14 cellular contexts compared by ENCODE assay signal in the genomic region with DNA sequence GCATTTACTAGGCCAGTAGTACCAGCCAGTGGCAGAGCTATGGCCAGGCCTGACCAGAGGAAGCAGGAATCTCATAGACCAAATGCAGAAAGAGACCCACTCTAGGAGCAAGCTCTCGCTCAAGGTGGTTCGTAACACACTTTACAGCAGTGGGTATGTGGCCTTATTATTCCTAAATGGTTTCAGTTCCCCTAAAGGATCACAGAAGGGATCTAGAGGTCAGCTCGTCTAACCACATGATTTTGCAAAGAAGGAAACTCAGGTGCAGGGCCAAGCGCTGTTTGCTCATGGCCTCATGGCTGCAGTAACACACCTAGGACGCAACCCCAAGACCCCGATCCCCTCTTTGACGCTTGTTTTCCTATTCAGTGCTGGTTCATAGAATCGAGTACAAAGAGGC.
A peak's percentile ranks its signal among the peaks of the same experiment; 100 is the strongest.
DNase-seq lines count a peak whose midpoint lies in the region; ATAC-seq and TF ChIP-seq lines count a peak whose summit lies in the region.
"Had no signal": no experiment of that assay in that cellular context is flagged by ENCODE, and none has a peak within 500 bp of the region (broad histone marks: within the 10 kb centered on the region; RNA-seq: fewer than 3 reads in every experiment).

No MANE protein-coding gene starts in this region.

- TF ChIP-seq POLR2A in esophagus muscularis mucosa (IDR thresholded peaks at IDR 0.05; ENCODE audit: low read depth), result no peak

- peaks cover 20% of the 10 kb centered on the region for H3K36me3 Mint-ChIP-seq in activated naive CD8-positive, alpha-beta T cell
- peaks cover 39% of the 10 kb centered on the region for H3K36me3 Mint-ChIP-seq in activated naive CD8-positive, alpha-beta T cell treated with anti-CD3 and anti-CD28 coated beads, Interleukin-2, amount 50 U/mL, for 24 hours (ENCODE audit: low read depth)
- peaks cover 21% of the 10 kb centered on the region for H3K36me3 Mint-ChIP-seq in activated naive CD8-positive, alpha-beta T cell treated with anti-CD3 and anti-CD28 coated beads for 36 hours
- peaks cover 74 to 82% of the 10 kb centered on the region in 2 donors for H3K36me3 Mint-ChIP-seq in stimulated activated naive B cell treated with anti-CD40 and anti-IgM and Interleukin-4, amounts not matched to agents 10 μg/mL and 1 μg/mL and 100 μg/mL, for 72 hours
- H3K36me3 Mint-ChIP-seq in GM23338 (ENCODE audit: low read depth), result peaks cover 12% of the 10 kb centered on the region

- intact Hi-C loops in esophagus muscularis mucosa (cut with DNase I), result no loop called here

- H3K27me3 ChIP-seq in GM23338 (ENCODE audit: insufficient read depth) (no peaks in the 10 kb centered on the region), esophagus muscularis mucosa (no peaks in the 10 kb centered on the region)
- H3K27me3 ChIP-seq: brain microvascular endothelial cell had no signal

- no peaks in the 10 kb centered on the region for H4K20me1 ChIP-seq in GM23338 (replicated peaks; ENCODE audit: insufficient read depth)

- no peak for ATAC-seq in activated naive CD8-positive, alpha-beta T cell treated with anti-CD3 and anti-CD28 coated beads, Interleukin-2, amount 50 U/mL, for 24 hours
- ATAC-seq in stimulated activated naive B cell treated with anti-CD40 and anti-IgM and Interleukin-4, amounts not matched to agents 10 μg/mL and 1 μg/mL and 100 μg/mL, for 72 hours (replicated peaks), result peak; percentile 80 to 87
- ATAC-seq in GM23338, result no peak
- ATAC-seq: A549 had no signal

- H3K4me1 ChIP-seq in GM23338 (ENCODE audit: insufficient read depth) (no peaks in the 10 kb centered on the region), esophagus muscularis mucosa (no peaks in the 10 kb centered on the region)
- H3K4me1 ChIP-seq: A549, Caco-2 had no signal

- no peaks in the 10 kb centered on the region for H3K79me2 ChIP-seq in GM23338 (replicated peaks; ENCODE audit: insufficient read depth)

- no peak overlapping the region for H3K4me3 Mint-ChIP-seq in activated naive CD8-positive, alpha-beta T cell
- no peak overlapping the region for H3K4me3 Mint-ChIP-seq in activated naive CD8-positive, alpha-beta T cell treated with anti-CD3 and anti-CD28 coated beads, Interleukin-2, amount 50 U/mL, for 24 hours
- H3K4me3 Mint-ChIP-seq in activated naive CD8-positive, alpha-beta T cell treated with anti-CD3 and anti-CD28 coated beads for 36 hours, result no peak overlapping the region
- H3K4me3 Mint-ChIP-seq in stimulated activated naive B cell treated with anti-CD40 and anti-IgM and Interleukin-4, amounts not matched to agents 10 μg/mL and 1 μg/mL and 100 μg/mL, for 72 hours, result peak overlapping the region in 1 of 2 donors; percentile 29
- H3K4me3 Mint-ChIP-seq in GM23338, result no peak overlapping the region

- no peak for DNase-seq in activated naive CD8-positive, alpha-beta T cell treated with anti-CD3 and anti-CD28 coated beads, Interleukin-2, amount 50 U/mL, for 24 hours
- DNase-seq in MV-4-11 (lab: John Stamatoyannopoulos, UW), result peak; percentile 85
- no peak for DNase-seq in activated naive CD8-positive, alpha-beta T cell treated with anti-CD3 and anti-CD28 coated beads for 36 hours
- no peak for DNase-seq in stimulated activated naive B cell treated with anti-CD40 and anti-IgM and Interleukin-4, amounts not matched to agents 10 μg/mL and 1 μg/mL and 100 μg/mL, for 72 hours
- no peak for DNase-seq in activated CD4-positive, CD25-positive, alpha-beta regulatory T cell treated with anti-CD3 and anti-CD28 coated beads, Interleukin-2, amount 50 U/mL, for 72 hours
- DNase-seq in GM23338 (ENCODE audit: low spot score), result no peak
- no peak for DNase-seq in esophagus muscularis mucosa (ENCODE audit: extremely low spot score)
- DNase-seq: activated gamma-delta T cell treated with Interleukin-2 at 50 U/mL for 16 hours, brain microvascular endothelial cell, Caco-2, NCI-H510A treated with DMSO at 0.1 percent for 48 hours had no signal

- no peaks in the 10 kb centered on the region for H3F3A ChIP-seq in GM23338 (replicated peaks; ENCODE audit: low read depth)

- H2AFZ ChIP-seq in GM23338, result no peak overlapping the region

- 84% methylated on average over 8 of the region's 8 CpGs for WGBS in esophagus muscularis mucosa

- H3K27ac ChIP-seq in GM23338 (ENCODE audit: low read depth) (no peak overlapping the region), esophagus muscularis mucosa (replicated peaks in 1 of 4) (no peak overlapping the region)
- H3K27ac ChIP-seq: A549, brain microvascular endothelial cell, skin epidermis had no signal

- H3K4me3 ChIP-seq in GM23338, result no peak overlapping the region
- no peak overlapping the region for H3K4me3 ChIP-seq in esophagus muscularis mucosa
- H3K4me3 ChIP-seq: A549, skin epidermis had no signal

- H3K36me3 ChIP-seq in GM23338 (ENCODE audit: insufficient read depth) (no peaks in the 10 kb centered on the region; the same call in 1 of the 2 replicates), esophagus muscularis mucosa (peaks cover 0 to 66% (median 23%) of the 10 kb centered on the region in 4 donors)
- H3K36me3 ChIP-seq: brain microvascular endothelial cell had no signal

- H3K9me3 Mint-ChIP-seq in activated naive CD8-positive, alpha-beta T cell (ENCODE audit: low read depth), result no peaks in the 10 kb centered on the region
- H3K9me3 Mint-ChIP-seq in activated naive CD8-positive, alpha-beta T cell treated with anti-CD3 and anti-CD28 coated beads, Interleukin-2, amount 50 U/mL, for 24 hours, result no peaks in the 10 kb centered on the region
- H3K9me3 Mint-ChIP-seq in activated naive CD8-positive, alpha-beta T cell treated with anti-CD3 and anti-CD28 coated beads for 36 hours, result no peaks in the 10 kb centered on the region
- no peaks in the 10 kb centered on the region for H3K9me3 Mint-ChIP-seq in stimulated activated naive B cell treated with anti-CD40 and anti-IgM and Interleukin-4, amounts not matched to agents 10 μg/mL and 1 μg/mL and 100 μg/mL, for 72 hours
- H3K9me3 Mint-ChIP-seq in GM23338, result peaks cover 3% of the 10 kb centered on the region

- no peaks in the 10 kb centered on the region for H3K9me3 ChIP-seq in esophagus muscularis mucosa
- H3K9me3 ChIP-seq: A549, Caco-2 had no signal

- no peaks in the 10 kb centered on the region for H3K27me3 Mint-ChIP-seq in activated naive CD8-positive, alpha-beta T cell
- no peaks in the 10 kb centered on the region for H3K27me3 Mint-ChIP-seq in activated naive CD8-positive, alpha-beta T cell treated with anti-CD3 and anti-CD28 coated beads, Interleukin-2, amount 50 U/mL, for 24 hours
- H3K27me3 Mint-ChIP-seq in activated naive CD8-positive, alpha-beta T cell treated with anti-CD3 and anti-CD28 coated beads for 36 hours, result no peaks in the 10 kb centered on the region
- H3K27me3 Mint-ChIP-seq in stimulated activated naive B cell treated with anti-CD40 and anti-IgM and Interleukin-4, amounts not matched to agents 10 μg/mL and 1 μg/mL and 100 μg/mL, for 72 hours, result no peaks in the 10 kb centered on the region
- H3K27me3 Mint-ChIP-seq in GM23338 (ENCODE audit: insufficient read depth, low read depth, poor library complexity), result peaks cover 2% of the 10 kb centered on the region

- no peak overlapping the region for H3K4me2 ChIP-seq in GM23338
- H3K4me2 ChIP-seq: A549 had no signal

- H3K27ac Mint-ChIP-seq in activated naive CD8-positive, alpha-beta T cell, result peak overlapping the region; percentile 50
- H3K27ac Mint-ChIP-seq in activated naive CD8-positive, alpha-beta T cell treated with anti-CD3 and anti-CD28 coated beads, Interleukin-2, amount 50 U/mL, for 24 hours, result no peak overlapping the region
- H3K27ac Mint-ChIP-seq in activated naive CD8-positive, alpha-beta T cell treated with anti-CD3 and anti-CD28 coated beads for 36 hours, result peak overlapping the region; percentile 38
- peak overlapping the region; percentile 90 for H3K27ac Mint-ChIP-seq in stimulated activated naive B cell treated with anti-CD40 and anti-IgM and Interleukin-4, amounts not matched to agents 10 μg/mL and 1 μg/mL and 100 μg/mL, for 72 hours
- H3K27ac Mint-ChIP-seq in GM23338, result no peak overlapping the region

- H3K9me2 ChIP-seq in GM23338 (ENCODE audit: insufficient read depth), result no peaks in the 10 kb centered on the region

- peaks cover under 1% of the 10 kb centered on the region for H3K4me1 Mint-ChIP-seq in activated naive CD8-positive, alpha-beta T cell (ENCODE audit: low read depth)
- no peaks in the 10 kb centered on the region for H3K4me1 Mint-ChIP-seq in activated naive CD8-positive, alpha-beta T cell treated with anti-CD3 and anti-CD28 coated beads, Interleukin-2, amount 50 U/mL, for 24 hours
- H3K4me1 Mint-ChIP-seq in activated naive CD8-positive, alpha-beta T cell treated with anti-CD3 and anti-CD28 coated beads for 36 hours, result no peaks in the 10 kb centered on the region
- peaks cover 42 to 53% of the 10 kb centered on the region in 2 donors for H3K4me1 Mint-ChIP-seq in stimulated activated naive B cell treated with anti-CD40 and anti-IgM and Interleukin-4, amounts not matched to agents 10 μg/mL and 1 μg/mL and 100 μg/mL, for 72 hours
- H3K4me1 Mint-ChIP-seq in GM23338, result peaks cover 12% of the 10 kb centered on the region

- TF ChIP-seq CTCF in GM23338 (conservative IDR thresholded peaks at IDR 0.05; ENCODE audit: low read depth in 2 of 2) (no peak), esophagus muscularis mucosa (IDR thresholded peaks at IDR 0.05) (no peak)

- no peak for TF ChIP-seq EP300 in esophagus muscularis mucosa (IDR thresholded peaks at IDR 0.05)

TF ChIP-seq in GM23338, 12 proteins besides CTCF, POLR2A, EP300 and RAD21 (continues in another document):
- TF ChIP-seq, protein P1, sequence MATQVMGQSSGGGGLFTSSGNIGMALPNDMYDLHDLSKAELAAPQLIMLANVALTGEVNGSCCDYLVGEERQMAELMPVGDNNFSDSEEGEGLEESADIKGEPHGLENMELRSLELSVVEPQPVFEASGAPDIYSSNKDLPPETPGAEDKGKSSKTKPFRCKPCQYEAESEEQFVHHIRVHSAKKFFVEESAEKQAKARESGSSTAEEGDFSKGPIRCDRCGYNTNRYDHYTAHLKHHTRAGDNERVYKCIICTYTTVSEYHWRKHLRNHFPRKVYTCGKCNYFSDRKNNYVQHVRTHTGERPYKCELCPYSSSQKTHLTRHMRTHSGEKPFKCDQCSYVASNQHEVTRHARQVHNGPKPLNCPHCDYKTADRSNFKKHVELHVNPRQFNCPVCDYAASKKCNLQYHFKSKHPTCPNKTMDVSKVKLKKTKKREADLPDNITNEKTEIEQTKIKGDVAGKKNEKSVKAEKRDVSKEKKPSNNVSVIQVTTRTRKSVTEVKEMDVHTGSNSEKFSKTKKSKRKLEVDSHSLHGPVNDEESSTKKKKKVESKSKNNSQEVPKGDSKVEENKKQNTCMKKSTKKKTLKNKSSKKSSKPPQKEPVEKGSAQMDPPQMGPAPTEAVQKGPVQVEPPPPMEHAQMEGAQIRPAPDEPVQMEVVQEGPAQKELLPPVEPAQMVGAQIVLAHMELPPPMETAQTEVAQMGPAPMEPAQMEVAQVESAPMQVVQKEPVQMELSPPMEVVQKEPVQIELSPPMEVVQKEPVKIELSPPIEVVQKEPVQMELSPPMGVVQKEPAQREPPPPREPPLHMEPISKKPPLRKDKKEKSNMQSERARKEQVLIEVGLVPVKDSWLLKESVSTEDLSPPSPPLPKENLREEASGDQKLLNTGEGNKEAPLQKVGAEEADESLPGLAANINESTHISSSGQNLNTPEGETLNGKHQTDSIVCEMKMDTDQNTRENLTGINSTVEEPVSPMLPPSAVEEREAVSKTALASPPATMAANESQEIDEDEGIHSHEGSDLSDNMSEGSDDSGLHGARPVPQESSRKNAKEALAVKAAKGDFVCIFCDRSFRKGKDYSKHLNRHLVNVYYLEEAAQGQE (IDR thresholded peaks at IDR 0.05; ENCODE audit: unreplicated experiment), result no peak

Comparison
In these comparisons a context has a peak if more than half of its experiments do, and no peak if none do; other contexts are left out.
1. H3K27ac Mint-ChIP-seq: peak in activated naive CD8-positive, alpha-beta T cell (single experiment), activated naive CD8-positive, alpha-beta T cell treated with anti-CD3 and anti-CD28 coated beads for 36 hours (single experiment) and stimulated activated naive B cell treated with anti-CD40 and anti-IgM and Interleukin-4, amounts not matched to agents 10 μg/mL and 1 μg/mL and 100 μg/mL, for 72 hours (single experiment); none in activated naive CD8-positive, alpha-beta T cell treated with anti-CD3 and anti-CD28 coated beads, Interleukin-2, amount 50 U/mL, for 24 hours (single experiment) and GM23338 (single experiment).
2. ATAC-seq: peak in stimulated activated naive B cell treated with anti-CD40 and anti-IgM and Interleukin-4, amounts not matched to agents 10 μg/mL and 1 μg/mL and 100 μg/mL, for 72 hours (2 of 2); none in activated naive CD8-positive, alpha-beta T cell treated with anti-CD3 and anti-CD28 coated beads, Interleukin-2, amount 50 U/mL, for 24 hours (single experiment) and GM23338 (single experiment).